ENCODE assay signal across 8 cellular contexts in the genomic region with DNA sequence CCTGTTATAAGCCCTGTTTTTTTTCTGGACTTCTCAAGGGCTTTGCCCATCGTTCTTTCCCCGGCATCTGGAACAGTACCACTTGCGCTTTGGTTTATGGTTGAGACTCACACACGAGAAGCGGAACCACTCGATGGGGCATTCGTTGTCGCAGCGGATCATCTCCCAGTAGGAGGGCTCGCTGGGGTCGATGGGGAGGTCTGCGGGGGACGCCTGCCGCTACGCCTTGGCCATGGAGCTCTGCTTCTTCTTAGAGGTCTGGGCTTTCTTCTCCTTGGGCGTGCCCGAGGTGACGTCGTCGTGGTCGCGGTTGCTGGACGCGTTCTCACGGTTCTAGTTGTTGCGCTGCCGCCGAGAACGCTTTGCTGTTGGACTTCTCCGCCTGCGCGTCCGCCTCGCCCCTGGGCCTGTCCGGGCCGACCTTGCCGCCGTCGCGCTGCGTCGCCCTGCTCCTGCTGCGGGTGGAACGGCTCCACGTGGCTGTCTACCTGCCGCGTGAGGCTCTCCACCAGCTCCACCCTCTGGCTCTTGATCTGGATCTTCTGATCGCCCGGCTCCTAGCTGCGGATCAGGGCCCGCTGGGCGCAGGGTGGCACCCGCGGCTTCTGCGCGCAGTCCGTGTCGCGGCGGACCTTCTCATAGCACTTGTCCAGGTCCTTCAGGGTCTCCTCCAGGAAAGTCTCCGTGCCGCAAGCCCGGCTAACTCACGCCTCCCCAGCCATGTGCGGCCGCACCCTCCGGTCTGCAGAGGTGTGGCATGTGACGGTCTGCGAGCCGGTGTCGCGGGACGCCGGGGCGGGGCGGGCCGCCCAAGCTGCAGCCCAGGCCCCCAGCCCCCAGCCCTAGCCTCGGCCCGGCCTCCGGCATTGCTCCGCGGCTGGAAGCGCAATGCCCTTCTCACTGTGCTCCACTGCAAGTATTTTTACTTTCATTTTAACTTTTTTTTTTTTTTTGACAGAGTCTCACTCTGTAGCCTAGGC. TPM values are rescaled to one million over a fixed set of nuclear protein-coding genes. Genes with fewer than 3 reads are reported as not detected.
DNase-seq lines count a peak whose midpoint lies in the region; TF ChIP-seq lines count a peak whose summit lies in the region.

No MANE protein-coding gene starts in this region.

- H3K4me3 ChIP-seq in cardiac muscle cell (no peak overlapping the region), skeletal muscle tissue (ENCODE audit: low read length in 3 of 3) (peak overlapping the region; percentile 63 to 80 (median 78))

- no peaks in the 10 kb centered on the region for H3K27me3 Mint-ChIP-seq in activated T-helper 2 cell treated with anti-CD3 and anti-CD28 coated beads, Interferon-gamma antibody, Interleukin-2, Interleukin-4, amounts not matched to agents 10 μg/mL and 5 μg/mL and 100 μg/mL, durations not matched to agents 14 hours and 24 hours and 36 hours (ENCODE audit: low read depth)

- no peaks in the 10 kb centered on the region for H3K9me3 Mint-ChIP-seq in activated T-helper 2 cell treated with anti-CD3 and anti-CD28 coated beads, Interferon-gamma antibody, Interleukin-2, Interleukin-4, amounts not matched to agents 10 μg/mL and 5 μg/mL and 100 μg/mL, durations not matched to agents 14 hours and 24 hours and 36 hours

- peaks cover 12% of the 10 kb centered on the region for H3K4me1 Mint-ChIP-seq in activated T-helper 2 cell treated with anti-CD3 and anti-CD28 coated beads, Interferon-gamma antibody, Interleukin-2, Interleukin-4, amounts not matched to agents 10 μg/mL and 5 μg/mL and 100 μg/mL, durations not matched to agents 14 hours and 24 hours and 36 hours (ENCODE audit: low read depth)

- H3K27ac ChIP-seq in cardiac muscle cell (no peak overlapping the region), skeletal muscle tissue (ENCODE audit: low read depth, low read length) (no peak overlapping the region)

- peak overlapping the region; percentile 78 for H3K4me3 Mint-ChIP-seq in activated T-helper 2 cell treated with anti-CD3 and anti-CD28 coated beads, Interferon-gamma antibody, Interleukin-2, Interleukin-4, amounts not matched to agents 10 μg/mL and 5 μg/mL and 100 μg/mL, durations not matched to agents 14 hours and 24 hours and 36 hours (ENCODE audit: low read depth)

- H3K9ac ChIP-seq in skeletal muscle tissue (ENCODE audit: low read depth in 1 of 3, low read length in 3 of 3), result peak overlapping the region; percentile 33 to 77 (median 50)

- intact Hi-C loops in activated T-helper 2 cell treated with anti-CD3 and anti-CD28 coated beads, Interferon-gamma antibody, Interleukin-2, Interleukin-4, amounts not matched to agents 10 μg/mL and 5 μg/mL and 100 μg/mL, durations not matched to agents 14 hours and 24 hours and 36 hours (cut with micrococcal nuclease), result loop anchor here (2.0 kb wide), 1 partner anchor 40 kb away; the partner anchor contains the start of gene OGT

- TF ChIP-seq CTCF in cardiac muscle cell (IDR thresholded peaks at IDR 0.05; ENCODE audit: low read depth, low read length), result no peak

- H3K36me3 ChIP-seq in cardiac muscle cell, result no peaks in the 10 kb centered on the region
- no peaks in the 10 kb centered on the region for H3K36me3 ChIP-seq in skeletal muscle tissue (ENCODE audit: control insufficient read depth in 3 of 3, insufficient read depth in 3 of 3, low read length in 3 of 3)

- H3K4me1 ChIP-seq in cardiac muscle cell (ENCODE audit: low read depth) (no peaks in the 10 kb centered on the region), skeletal muscle tissue (ENCODE audit: control insufficient read depth in 3 of 3, insufficient read depth in 3 of 3, low read length in 3 of 3) (no peaks in the 10 kb centered on the region)

- H3K9me3 ChIP-seq in cardiac muscle cell (ENCODE audit: low read depth), result no peaks in the 10 kb centered on the region
- H3K9me3 ChIP-seq in skeletal muscle tissue (ENCODE audit: control insufficient read depth in 3 of 3, low read length in 3 of 3), result no peaks in the 10 kb centered on the region

- H3K27me3 ChIP-seq in cardiac muscle cell (peaks cover 10% of the 10 kb centered on the region), skeletal muscle tissue (ENCODE audit: control insufficient read depth in 3 of 3, insufficient read depth in 3 of 3, low read length in 3 of 3) (no peaks in the 10 kb centered on the region)

- H3K27ac Mint-ChIP-seq in activated T-helper 2 cell treated with anti-CD3 and anti-CD28 coated beads, Interferon-gamma antibody, Interleukin-2, Interleukin-4, amounts not matched to agents 10 μg/mL and 5 μg/mL and 100 μg/mL, durations not matched to agents 14 hours and 24 hours and 36 hours, result peak overlapping the region; percentile 50

- no peaks in the 10 kb centered on the region for H3K36me3 Mint-ChIP-seq in activated T-helper 2 cell treated with anti-CD3 and anti-CD28 coated beads, Interferon-gamma antibody, Interleukin-2, Interleukin-4, amounts not matched to agents 10 μg/mL and 5 μg/mL and 100 μg/mL, durations not matched to agents 14 hours and 24 hours and 36 hours (ENCODE audit: low read depth)

- DNase-seq in DMS79 treated with DMSO at 0.1 percent for 48 hours (lab: John Stamatoyannopoulos, UW) (peak; percentile 46), DMS79 (lab: John Stamatoyannopoulos, UW) (no peak), NCI-H460 (ENCODE audit: extremely low read depth, low read depth) (peak; percentile 13), cardiac muscle cell (ENCODE audit: low read depth in 1 of 2, low spot score in 1 of 2) (peak; percentile 3 to 52), NCI-H2107 (lab: John Stamatoyannopoulos, UW) (no peak), SHP77 treated with DMSO at 0.1 percent for 48 hours (lab: John Stamatoyannopoulos, UW) (no peak)
- DNase-seq in activated T-helper 2 cell treated with anti-CD3 and anti-CD28 coated beads, Interferon-gamma antibody, Interleukin-2, Interleukin-4, amounts not matched to agents 10 μg/mL and 5 μg/mL and 100 μg/mL, durations not matched to agents 14 hours and 24 hours and 36 hours (ENCODE audit: low spot score), result peak; percentile 35

RNA-seq across cellular contexts. Expression of gene OGT, which starts 40.5 kb away (rescaled TPM):
- total RNA-seq in NCI-H460 (2014; rRNA removed; shearing (Covaris generic)), result 274 and 379 TPM in 2 replicates
- polyA plus RNA-seq in NCI-H460 (2014; cell fraction: nucleus; rRNA removed), result 864 and 1,166 TPM in 2 replicates
- 224 and 231 TPM in 2 replicates for total RNA-seq in activated T-helper 2 cell treated with anti-CD3 and anti-CD28 coated beads, Interferon-gamma antibody, Interleukin-2, Interleukin-4, amounts not matched to agents 10 μg/mL and 5 μg/mL and 100 μg/mL, durations not matched to agents 14 hours and 24 hours and 36 hours
- total RNA-seq in cardiac muscle cell (63.9 and 159 TPM in 2 replicates), skeletal muscle tissue (123 TPM)
- polyA plus RNA-seq in cardiac muscle cell, result 37.3 and 57.0 TPM in 2 replicates

Comparison
In these comparisons a context has a peak if more than half of its experiments do, and no peak if none do; other contexts are left out.
1. DNase-seq: peak in DMS79 treated with DMSO at 0.1 percent for 48 hours (single experiment), NCI-H460 (single experiment), activated T-helper 2 cell treated with anti-CD3 and anti-CD28 coated beads, Interferon-gamma antibody, Interleukin-2, Interleukin-4, amounts not matched to agents 10 μg/mL and 5 μg/mL and 100 μg/mL, durations not matched to agents 14 hours and 24 hours and 36 hours (single experiment) and cardiac muscle cell (2 of 2); none in DMS79 (single experiment), NCI-H2107 (single experiment) and SHP77 treated with DMSO at 0.1 percent for 48 hours (single experiment).